ENCODE assay signal across 18 cellular contexts in genomic region chr20:24838551-24839530, GRCh38.
DNase-seq lines count a peak whose midpoint lies in the region; ATAC-seq, FAIRE-seq and TF ChIP-seq lines count a peak whose summit lies in the region.
"Had no signal": no experiment of that assay in that cellular context is flagged by ENCODE, and none has a peak within 500 bp of the region (broad histone marks: within the 10 kb centered on the region; RNA-seq: fewer than 3 reads in every experiment).

No MANE protein-coding gene starts in this region.

- no peaks in the 10 kb centered on the region for H3K4me1 Mint-ChIP-seq in activated CD8-positive, alpha-beta T cell treated with anti-CD3 and anti-CD28 coated beads, Interleukin-2, amount 10 ng/mL, durations not matched to agents 7 days and 5 days (ENCODE audit: low read depth)
- H3K4me1 Mint-ChIP-seq: activated naive CD4-positive, alpha-beta T cell treated with anti-CD3 and anti-CD28 coated beads, Interleukin-2, amount 50 U/mL, for 24 hours; T-helper 17 cell had no signal

- POLR2A ChIA-PET in activated CD8-positive, alpha-beta T cell treated with anti-CD3 and anti-CD28 coated beads, Interleukin-2, amount 10 ng/mL, durations not matched to agents 7 days and 5 days (lab: Charles Lee) = no interaction called here

- H3K27ac ChIP-seq in MM.1S (ENCODE audit: low read length) = peak overlapping the region; percentile 17; the same call in 1 of the 2 replicates
- H3K27ac ChIP-seq: cardiac muscle cell, neutrophil, upper lobe of left lung had no signal

- no peaks in the 10 kb centered on the region for H3K9me2 ChIP-seq in MM.1S (replicated peaks; ENCODE audit: insufficient read depth, low read length)

- no peaks in the 10 kb centered on the region for H3K27me3 ChIP-seq in MM.1S (replicated peaks; ENCODE audit: insufficient read depth, low read length)
- H3K27me3 ChIP-seq: cardiac muscle cell, upper lobe of left lung had no signal

- H3K36me3 ChIP-seq in MM.1S (replicated peaks; ENCODE audit: insufficient read depth, low read length) = no peaks in the 10 kb centered on the region
- H3K36me3 ChIP-seq: cardiac muscle cell, neutrophil, upper lobe of left lung had no signal

- TF ChIP-seq CTCF in AG10803 (conservative IDR thresholded peaks at IDR 0.05; ENCODE audit: low read length) = no peak
- no peak for TF ChIP-seq CTCF in MM.1S (IDR thresholded peaks at IDR 0.05; ENCODE audit: low read length)
- TF ChIP-seq CTCF in fibroblast of the aortic adventitia (IDR thresholded peaks at IDR 0.05; ENCODE audit: insufficient read depth, low read length) = no peak

- no peak overlapping the region for H3K27ac Mint-ChIP-seq in activated CD8-positive, alpha-beta T cell treated with anti-CD3 and anti-CD28 coated beads, Interleukin-2, amount 10 ng/mL, durations not matched to agents 7 days and 5 days
- H3K27ac Mint-ChIP-seq: activated naive CD4-positive, alpha-beta T cell treated with anti-CD3 and anti-CD28 coated beads, Interleukin-2, amount 50 U/mL, for 24 hours; T-helper 17 cell had no signal

- no peak for TF ChIP-seq POLR2A in GM12891 (IDR thresholded peaks at IDR 0.05; ENCODE audit: low read depth, low read length)

- H3K4me1 ChIP-seq in MM.1S (ENCODE audit: low read length) = peaks cover 50% of the 10 kb centered on the region
- H3K4me1 ChIP-seq: upper lobe of left lung had no signal

- DNase-seq in AG10803 (ENCODE audit: low read depth) (peak; percentile 85), GM12891 (ENCODE audit: insufficient read length, low spot score) (peak; percentile 39), MM.1S (no peak), fibroblast of the aortic adventitia (ENCODE audit: low read depth) (peak; percentile 37), HUDEP-2 (lab: John Stamatoyannopoulos, UW; ENCODE audit: unreplicated experiment in 76 of 76) (no peak), pons (ENCODE audit: low spot score) (no peak)
- no peak for DNase-seq in activated CD8-positive, alpha-beta T cell treated with anti-CD3 and anti-CD28 coated beads, Interleukin-2, amount 10 ng/mL, durations not matched to agents 7 days and 5 days
- DNase-seq in activated CD4-positive, alpha-beta T cell treated with anti-CD3 and anti-CD28 coated beads, Interleukin-2, amount 50 U/mL, for 4 hours = no peak
- DNase-seq: C1 segment of cervical spinal cord, DMS79, glutamatergic neuron, T-helper 17 cell, upper lobe of left lung had no signal

- H2AFZ ChIP-seq in MM.1S (ENCODE audit: low read length) = no peak overlapping the region

- H3F3A ChIP-seq in MM.1S (ENCODE audit: insufficient read depth, low read length) = peaks cover 29% of the 10 kb centered on the region

- H3K9me3 ChIP-seq in MM.1S (replicated peaks; ENCODE audit: insufficient read depth, low read length) = no peaks in the 10 kb centered on the region
- H3K9me3 ChIP-seq: neutrophil, upper lobe of left lung had no signal

- ATAC-seq in activated CD8-positive, alpha-beta T cell treated with anti-CD3 and anti-CD28 coated beads, Interleukin-2, amount 10 ng/mL, durations not matched to agents 7 days and 5 days = no peak
- ATAC-seq: T-helper 17 cell had no signal

- CTCF ChIA-PET in activated CD8-positive, alpha-beta T cell treated with anti-CD3 and anti-CD28 coated beads, Interleukin-2, amount 10 ng/mL, durations not matched to agents 7 days and 5 days (lab: Charles Lee) = no interaction called here

- no peaks in the 10 kb centered on the region for H3K9me3 Mint-ChIP-seq in activated CD8-positive, alpha-beta T cell treated with anti-CD3 and anti-CD28 coated beads, Interleukin-2, amount 10 ng/mL, durations not matched to agents 7 days and 5 days (ENCODE audit: insufficient read depth)
- H3K9me3 Mint-ChIP-seq: activated naive CD4-positive, alpha-beta T cell treated with anti-CD3 and anti-CD28 coated beads, Interleukin-2, amount 50 U/mL, for 24 hours had no signal

- peak overlapping the region; percentile 13; the same call in 1 of the 2 replicates for H3K4me2 ChIP-seq in MM.1S (ENCODE audit: low read depth, low read length)

- H3K4me3 ChIP-seq in AG10803 (ENCODE audit: low read length) = no peak overlapping the region
- no peak overlapping the region for H3K4me3 ChIP-seq in MM.1S (ENCODE audit: low read length)
- no peak overlapping the region for H3K4me3 ChIP-seq in fibroblast of the aortic adventitia (ENCODE audit: low read depth, low read length)
- H3K4me3 ChIP-seq: cardiac muscle cell, upper lobe of left lung had no signal

- H3K4me3 Mint-ChIP-seq in activated CD8-positive, alpha-beta T cell treated with anti-CD3 and anti-CD28 coated beads, Interleukin-2, amount 10 ng/mL, durations not matched to agents 7 days and 5 days = no peak overlapping the region
- H3K4me3 Mint-ChIP-seq: activated naive CD4-positive, alpha-beta T cell treated with anti-CD3 and anti-CD28 coated beads, Interleukin-2, amount 50 U/mL, for 24 hours; T-helper 17 cell had no signal

- no peaks in the 10 kb centered on the region for H3K79me2 ChIP-seq in MM.1S (ENCODE audit: low read length)

- no peaks in the 10 kb centered on the region for H4K20me1 ChIP-seq in MM.1S (ENCODE audit: insufficient read depth, low read length)

- FAIRE-seq in GM12891 (lab: Jason Lieb, UNC) = peak; percentile 56
- FAIRE-seq: endometrium, HTR-8/SVneo had no signal

- peaks cover 22% of the 10 kb centered on the region for H3K27me3 Mint-ChIP-seq in activated CD8-positive, alpha-beta T cell treated with anti-CD3 and anti-CD28 coated beads, Interleukin-2, amount 10 ng/mL, durations not matched to agents 7 days and 5 days (ENCODE audit: low read depth)

- H3K9ac ChIP-seq in MM.1S (ENCODE audit: low read length) = no peak overlapping the region

- H3K36me3 Mint-ChIP-seq in activated CD8-positive, alpha-beta T cell treated with anti-CD3 and anti-CD28 coated beads, Interleukin-2, amount 10 ng/mL, durations not matched to agents 7 days and 5 days (ENCODE audit: low read depth) = no peaks in the 10 kb centered on the region
- H3K36me3 Mint-ChIP-seq: activated naive CD4-positive, alpha-beta T cell treated with anti-CD3 and anti-CD28 coated beads, Interleukin-2, amount 50 U/mL, for 24 hours had no signal

TF ChIP-seq in GM12891, 5 proteins besides CTCF, POLR2A, EP300 and RAD21:
- TF ChIP-seq SPI1 (IDR thresholded peaks at IDR 0.05; ENCODE audit: low read depth, low read length) (peak; percentile 38; the same call in 1 of the 2 replicates), POU2F2 (IDR thresholded peaks at IDR 0.05; ENCODE audit: low read depth, low read length) (no peak)

Comparison
In these comparisons a context has a peak if more than half of its experiments do, and no peak if none do; other contexts are left out.
1. DNase-seq: peak in AG10803 (single experiment), GM12891 (single experiment) and fibroblast of the aortic adventitia (single experiment); none in MM.1S (single experiment), activated CD8-positive, alpha-beta T cell treated with anti-CD3 and anti-CD28 coated beads, Interleukin-2, amount 10 ng/mL, durations not matched to agents 7 days and 5 days (single experiment), HUDEP-2 (0 of 76), pons (single experiment) and activated CD4-positive, alpha-beta T cell treated with anti-CD3 and anti-CD28 coated beads, Interleukin-2, amount 50 U/mL, for 4 hours (0 of 2).